19 cellular contexts compared by ENCODE assay signal in genomic region chr10:74153676-74154075, GRCh38. TPM values are rescaled to one million over a fixed set of nuclear protein-coding genes. Genes with fewer than 3 reads are reported as not detected.
DNase-seq lines count a peak whose midpoint lies in the region; ATAC-seq and TF ChIP-seq lines count a peak whose summit lies in the region.
"Had no signal": no experiment of that assay in that cellular context is flagged by ENCODE, and none has a peak within 500 bp of the region (broad histone marks: within the 10 kb centered on the region; RNA-seq: fewer than 3 reads in every experiment).

No MANE protein-coding gene starts in this region.

- H3K9ac ChIP-seq in BLaER1 (no peak overlapping the region), Loucy (ENCODE audit: low read depth, low read length, poor library complexity, severe bottlenecking) (no peak overlapping the region), mammary epithelial cell (ENCODE audit: insufficient read depth, low read length) (no peak overlapping the region)

- POLR2A ChIA-PET in naive thymus-derived CD8-positive, alpha-beta T cell (lab: Charles Lee): no interaction called here

- no peak for TF ChIP-seq CTCF in Loucy (conservative IDR thresholded peaks at IDR 0.05; ENCODE audit: low read length)
- no peak for TF ChIP-seq CTCF in mammary epithelial cell (conservative IDR thresholded peaks at IDR 0.05 in 1 of 2, IDR thresholded peaks at IDR 0.05 in 1 of 2; ENCODE audit: extremely low read depth in 1 of 2, insufficient read depth in 1 of 2, low read depth in 1 of 2, low read length in 2 of 2)
- no peak for TF ChIP-seq CTCF in psoas muscle (IDR thresholded peaks at IDR 0.05)

- H3K4me1 Mint-ChIP-seq in naive thymus-derived CD8-positive, alpha-beta T cell: peaks cover 19 to 49% (median 38%) of the 10 kb centered on the region in 4 donors

- in situ Hi-C loops in mammary epithelial cell (cut with MboI; ENCODE audit: low sequenced_read_pairs in 2 of 2): loop anchor here in 1 of 2 donors (10.0 kb wide), 1 partner anchor 81 kb away; no protein-coding TSS in a partner anchor

- H3K4me3 Mint-ChIP-seq in naive thymus-derived CD8-positive, alpha-beta T cell: no peak overlapping the region
- H3K4me3 Mint-ChIP-seq: activated CD8-positive, alpha-beta T cell treated with anti-CD3 and anti-CD28 coated beads for 36 hours; activated naive CD4-positive, alpha-beta T cell treated with anti-CD3 and anti-CD28 coated beads, Interleukin-2, amount 50 U/mL, for 24 hours; dendritic cell treated with granulocyte-macrophage colony-stimulating factor and Interleukin-4, amounts not matched to agents 40 ng/mL and 50 ng/mL, for 4 days had no signal

- CTCF ChIA-PET in mammary epithelial cell (lab: Charles Lee; ENCODE audit: low non-redundant PET): no interaction called here

- dilution Hi-C loops in mammary epithelial cell (cut with HindIII; ENCODE audit: low sequenced_read_pairs): no loop called here

- no peaks in the 10 kb centered on the region for H3K36me3 Mint-ChIP-seq in naive thymus-derived CD8-positive, alpha-beta T cell
- H3K36me3 Mint-ChIP-seq: activated naive CD4-positive, alpha-beta T cell treated with anti-CD3 and anti-CD28 coated beads, Interleukin-2, amount 50 U/mL, for 24 hours had no signal

- H2AFZ ChIP-seq in Loucy (ENCODE audit: low read length): no peak overlapping the region
- H2AFZ ChIP-seq in mammary epithelial cell (ENCODE audit: low read depth, low read length): peak overlapping the region; percentile 68

- H3K9me2 ChIP-seq in Loucy (replicated peaks; ENCODE audit: low read depth, low read length): no peaks in the 10 kb centered on the region

- H3K4me1 ChIP-seq in BLaER1 (peaks cover 70% of the 10 kb centered on the region), Loucy (ENCODE audit: insufficient read depth, low read length, poor library complexity, severe bottlenecking) (peaks cover 33% of the 10 kb centered on the region), mammary epithelial cell (ENCODE audit: insufficient read depth, low read length) (peaks cover 25% of the 10 kb centered on the region), psoas muscle (peaks cover 43% of the 10 kb centered on the region)

- H3K36me3 ChIP-seq in BLaER1 (no peaks in the 10 kb centered on the region), Loucy (ENCODE audit: insufficient read depth, low read length) (no peaks in the 10 kb centered on the region), mammary epithelial cell (ENCODE audit: insufficient read depth, low read length) (no peaks in the 10 kb centered on the region), psoas muscle (ENCODE audit: insufficient read depth in 1 of 2, low read depth in 1 of 2) (peaks cover 0 to 2% of the 10 kb centered on the region in 2 donors)

- H3K79me2 ChIP-seq in Loucy (ENCODE audit: insufficient read depth, low read length) (peaks cover 51% of the 10 kb centered on the region), mammary epithelial cell (ENCODE audit: insufficient read depth, low read length) (peaks cover 74% of the 10 kb centered on the region)

- H3K27me3 Mint-ChIP-seq in naive thymus-derived CD8-positive, alpha-beta T cell: no peaks in the 10 kb centered on the region
- H3K27me3 Mint-ChIP-seq: activated CD8-positive, alpha-beta T cell treated with anti-CD3 and anti-CD28 coated beads for 36 hours; activated naive CD4-positive, alpha-beta T cell treated with anti-CD3 and anti-CD28 coated beads, Interleukin-2, amount 50 U/mL, for 24 hours; dendritic cell treated with granulocyte-macrophage colony-stimulating factor and Interleukin-4, amounts not matched to agents 40 ng/mL and 50 ng/mL, for 4 days had no signal

- H4K20me1 ChIP-seq in BLaER1: peaks cover 9% of the 10 kb centered on the region; the same call in 1 of the 2 replicates
- H4K20me1 ChIP-seq in Loucy (ENCODE audit: insufficient read depth, low read length, poor library complexity, severe bottlenecking): peaks cover 9% of the 10 kb centered on the region
- no peaks in the 10 kb centered on the region for H4K20me1 ChIP-seq in mammary epithelial cell (ENCODE audit: insufficient read depth, low read length)

- H3K27ac ChIP-seq in BLaER1: no peak overlapping the region
- H3K27ac ChIP-seq in mammary epithelial cell (ENCODE audit: insufficient read depth, low read depth, low read length): peak overlapping the region; percentile 97
- H3K27ac ChIP-seq in psoas muscle: peak overlapping the region; percentile 96
- H3K27ac ChIP-seq: epithelial cell of prostate, foreskin keratinocyte had no signal

- no peak overlapping the region for H3K4me3 ChIP-seq in BLaER1
- peak overlapping the region; percentile 88 for H3K4me3 ChIP-seq in Loucy (ENCODE audit: low read length, poor library complexity, severe bottlenecking)
- peak overlapping the region; percentile 30 to 90 (median 82) for H3K4me3 ChIP-seq in mammary epithelial cell (replicated peaks in 1 of 3; ENCODE audit: insufficient read depth in 1 of 3, low read depth in 2 of 3, low read length in 3 of 3)
- peak overlapping the region; percentile 96 for H3K4me3 ChIP-seq in psoas muscle
- H3K4me3 ChIP-seq: body of pancreas had no signal

- no peaks in the 10 kb centered on the region for H3K9me3 ChIP-seq in BLaER1
- no peaks in the 10 kb centered on the region for H3K9me3 ChIP-seq in Loucy (ENCODE audit: insufficient read depth, low read depth, low read length)
- no peaks in the 10 kb centered on the region for H3K9me3 ChIP-seq in mammary epithelial cell (replicated peaks; ENCODE audit: insufficient read depth, low read length)
- no peaks in the 10 kb centered on the region for H3K9me3 ChIP-seq in psoas muscle
- H3K9me3 ChIP-seq: body of pancreas, Caco-2 had no signal

- peak overlapping the region in 1 of 10 donors; percentile 27 for H3K27ac Mint-ChIP-seq in naive thymus-derived CD8-positive, alpha-beta T cell
- H3K27ac Mint-ChIP-seq: activated CD8-positive, alpha-beta T cell treated with anti-CD3 and anti-CD28 coated beads for 36 hours; activated naive CD4-positive, alpha-beta T cell treated with anti-CD3 and anti-CD28 coated beads, Interleukin-2, amount 50 U/mL, for 24 hours had no signal

- no peaks in the 10 kb centered on the region for H3F3A ChIP-seq in Loucy (ENCODE audit: low read depth)

- no peak for DNase-seq in mammary epithelial cell
- no peak for DNase-seq in psoas muscle
- DNase-seq in naive thymus-derived CD8-positive, alpha-beta T cell: no peak
- DNase-seq in GOT3 (lab: John Stamatoyannopoulos, UW): no peak
- no peak for DNase-seq in GM03348 (ENCODE audit: low spot score)
- DNase-seq: activated CD4-positive, CD25-positive, alpha-beta regulatory T cell; activated CD8-positive, alpha-beta T cell treated with anti-CD3 and anti-CD28 coated beads for 36 hours; activated T-cell treated with anti-CD3 and anti-CD28 coated beads, Interleukin-2, amount 50 U/mL, for 4 hours; NCI-H1092 treated with DMSO at 0.1 percent for 48 hours; NCI-H2171; NCI-H69 had no signal

- H3K27me3 ChIP-seq in BLaER1 (no peaks in the 10 kb centered on the region), Loucy (ENCODE audit: insufficient read depth, low read length, poor library complexity, severe bottlenecking) (no peaks in the 10 kb centered on the region), mammary epithelial cell (ENCODE audit: insufficient read depth, low read length) (no peaks in the 10 kb centered on the region), psoas muscle (ENCODE audit: insufficient read depth in 3 of 3, low read length in 2 of 3) (no peaks in the 10 kb centered on the region)
- H3K27me3 ChIP-seq: body of pancreas, foreskin keratinocyte had no signal

- no peaks in the 10 kb centered on the region for H3K9me3 Mint-ChIP-seq in naive thymus-derived CD8-positive, alpha-beta T cell
- H3K9me3 Mint-ChIP-seq: activated CD8-positive, alpha-beta T cell treated with anti-CD3 and anti-CD28 coated beads for 36 hours; activated naive CD4-positive, alpha-beta T cell treated with anti-CD3 and anti-CD28 coated beads, Interleukin-2, amount 50 U/mL, for 24 hours; activated T-cell treated with anti-CD3 and anti-CD28 coated beads, Interleukin-2, amount 50 U/mL, for 4 hours; dendritic cell treated with granulocyte-macrophage colony-stimulating factor and Interleukin-4, amounts not matched to agents 40 ng/mL and 50 ng/mL, for 4 days had no signal

- WGBS in mammary epithelial cell (ENCODE audit: low coverage, missing lambda C conversion rate): 4% methylated on average over 4 of the region's 4 CpGs
- 30 to 65% (median 40%) methylated on average over 4 of the region's 4 CpGs for WGBS in psoas muscle, 3 donors

- H3K4me2 ChIP-seq in BLaER1: peak overlapping the region; percentile 92
- H3K4me2 ChIP-seq in Loucy (ENCODE audit: low read depth, low read length, poor library complexity, severe bottlenecking): peak overlapping the region; percentile 98
- H3K4me2 ChIP-seq in mammary epithelial cell (ENCODE audit: insufficient read depth, low read depth, low read length): peak overlapping the region; percentile 96

- intact Hi-C loops in mammary epithelial cell (cut with micrococcal nuclease): no loop called here
- intact Hi-C loops in psoas muscle (cut with DNase I): no loop called here

- no TSS peak for BruUV-seq in mammary epithelial cell (replicated peaks; lab: Mats Ljungman, UMichigan)

- no peak for ATAC-seq in psoas muscle
- no peak for ATAC-seq in naive thymus-derived CD8-positive, alpha-beta T cell
- ATAC-seq: activated CD8-positive, alpha-beta T cell treated with anti-CD3 and anti-CD28 coated beads for 36 hours; activated T-cell treated with anti-CD3 and anti-CD28 coated beads, Interleukin-2, amount 50 U/mL, for 4 hours; body of pancreas had no signal

RNA-seq across cellular contexts. Expression of gene ADK, which starts 2.7 kb away (rescaled TPM):
- 100 to 1,000 TPM in 1 of 2 donors, 10 to 100 TPM in 1; 87.9 to 120 TPM for total RNA-seq in mammary epithelial cell
- 68.7 TPM for polyA plus RNA-seq in mammary epithelial cell
- polyA minus RNA-seq in mammary epithelial cell: 39.9 TPM
- total RNA-seq in psoas muscle: 10 to 100 TPM; 19.3 to 32.3 (median 25.6) TPM
- polyA plus RNA-seq in psoas muscle: 10 to 100 TPM; 17.8 to 28.6 (median 22.0) TPM
- total RNA-seq in naive thymus-derived CD8-positive, alpha-beta T cell: 10 to 100 TPM; 29.6 to 32.9 TPM
- polyA plus RNA-seq in naive thymus-derived CD8-positive, alpha-beta T cell: 10 to 100 TPM; 48.7 to 52.4 (median 49.0) TPM

RNA-seq across cellular contexts. Expression of gene AP3M1, which starts 3.0 kb away (rescaled TPM):
- total RNA-seq in mammary epithelial cell (10 to 100 TPM; 30.2 to 34.3 TPM), psoas muscle (10 to 100 TPM; 19.6 to 25.6 (median 20.9) TPM)
- polyA plus RNA-seq in mammary epithelial cell (23.8 TPM), psoas muscle (10 to 100 TPM in 2 of 3 donors, 1 to 10 TPM in 1; 9.5 to 26.9 (median 14.5) TPM)
- 22.9 TPM for polyA minus RNA-seq in mammary epithelial cell
- total RNA-seq in naive thymus-derived CD8-positive, alpha-beta T cell: 10 to 100 TPM; 39.4 to 40.2 TPM
- 10 to 100 TPM; 24.7 to 36.0 (median 28.4) TPM for polyA plus RNA-seq in naive thymus-derived CD8-positive, alpha-beta T cell
